15 cellular contexts compared by ENCODE assay signal in the genomic region with DNA sequence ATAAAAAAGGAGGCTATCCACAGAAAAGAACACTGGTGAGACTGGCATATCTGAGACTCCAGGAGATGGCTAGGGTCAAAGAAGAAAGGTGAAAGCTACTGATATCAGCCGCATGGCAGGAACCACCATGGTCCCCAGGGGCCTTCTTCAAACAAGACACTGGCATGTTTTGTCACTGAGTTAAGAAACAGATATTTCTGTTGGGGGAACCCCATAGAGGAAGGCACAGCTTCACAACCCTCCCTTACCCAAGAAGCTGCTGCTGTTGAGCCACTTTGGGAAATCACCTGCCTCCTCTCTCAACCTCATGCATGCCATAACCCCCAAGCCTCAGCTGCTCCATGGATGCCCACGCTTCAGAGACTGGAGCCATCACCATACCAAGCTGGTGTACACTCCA. TPM values are rescaled to one million over a fixed set of nuclear protein-coding genes. Genes with fewer than 3 reads are reported as not detected.
DNase-seq lines count a peak whose midpoint lies in the region; ATAC-seq, FAIRE-seq and TF ChIP-seq lines count a peak whose summit lies in the region.
"Had no signal": no experiment of that assay in that cellular context is flagged by ENCODE, and none has a peak within 500 bp of the region (broad histone marks: within the 10 kb centered on the region; RNA-seq: fewer than 3 reads in every experiment).

No MANE protein-coding gene starts in this region.

- POLR2A ChIA-PET in activated CD8-positive, alpha-beta T cell treated with anti-CD3 and anti-CD28 coated beads for 36 hours (lab: Charles Lee): no interaction called here
- POLR2A ChIA-PET in activated CD8-positive, alpha-beta T cell treated with anti-CD3 and anti-CD28 coated beads, Interleukin-2, amount 10 ng/mL, durations not matched to agents 7 days and 5 days (lab: Charles Lee): no interaction called here

- FAIRE-seq in HTR-8/SVneo (lab: Jason Lieb, UNC): no peak
- FAIRE-seq: A204.1, kidney had no signal

- H3K4me1 Mint-ChIP-seq in activated CD8-positive, alpha-beta T cell treated with anti-CD3 and anti-CD28 coated beads for 36 hours (ENCODE audit: low read depth): peaks cover 12% of the 10 kb centered on the region
- H3K4me1 Mint-ChIP-seq in activated CD8-positive, alpha-beta T cell treated with anti-CD3 and anti-CD28 coated beads, Interleukin-2, amount 10 ng/mL, durations not matched to agents 7 days and 5 days (ENCODE audit: low read depth): peaks cover 5% of the 10 kb centered on the region
- H3K4me1 Mint-ChIP-seq in stimulated activated naive CD8-positive, alpha-beta T cell treated with anti-CD3 and anti-CD28 coated beads, Interleukin-15, amount 100 ng/mL, for 72 hours: peaks cover 25% of the 10 kb centered on the region

- peak; percentile 3 for DNase-seq in activated CD8-positive, alpha-beta T cell treated with anti-CD3 and anti-CD28 coated beads for 36 hours
- no peak for DNase-seq in activated CD8-positive, alpha-beta T cell treated with anti-CD3 and anti-CD28 coated beads, Interleukin-2, amount 10 ng/mL, durations not matched to agents 7 days and 5 days
- peak in 1 of 2 donors; percentile 12 for DNase-seq in stimulated activated naive CD8-positive, alpha-beta T cell treated with anti-CD3 and anti-CD28 coated beads, Interleukin-15, amount 100 ng/mL, for 72 hours
- DNase-seq in Right ventricle myocardium superior (no peak), iPS-NIHi7 (ENCODE audit: extremely low spot score) (no peak), HTR-8/SVneo (ENCODE audit: insufficient read length, low spot score) (no peak)
- DNase-seq: kidney; NCI-H1694; stimulated activated CD4-positive, alpha-beta T cell treated with anti-CD3 and anti-CD28 coated beads, Interleukin-4, amount 100 ng/mL, for 1 hour; thyroid gland had no signal

- peaks cover 3% of the 10 kb centered on the region for H3K27me3 Mint-ChIP-seq in activated CD8-positive, alpha-beta T cell treated with anti-CD3 and anti-CD28 coated beads for 36 hours
- H3K27me3 Mint-ChIP-seq in activated CD8-positive, alpha-beta T cell treated with anti-CD3 and anti-CD28 coated beads, Interleukin-2, amount 10 ng/mL, durations not matched to agents 7 days and 5 days (ENCODE audit: low read depth): no peaks in the 10 kb centered on the region
- no peaks in the 10 kb centered on the region for H3K27me3 Mint-ChIP-seq in stimulated activated naive CD8-positive, alpha-beta T cell treated with anti-CD3 and anti-CD28 coated beads, Interleukin-15, amount 100 ng/mL, for 72 hours

- peak; percentile 51 for ATAC-seq in activated CD8-positive, alpha-beta T cell treated with anti-CD3 and anti-CD28 coated beads for 36 hours
- ATAC-seq in activated CD8-positive, alpha-beta T cell treated with anti-CD3 and anti-CD28 coated beads, Interleukin-2, amount 10 ng/mL, durations not matched to agents 7 days and 5 days: no peak
- ATAC-seq in HG02588 (IDR thresholded peaks at IDR 0.05; ENCODE audit: unreplicated experiment): peak; percentile 99
- ATAC-seq in HG03457 (IDR thresholded peaks at IDR 0.05; ENCODE audit: unreplicated experiment): peak; percentile 95
- ATAC-seq in stimulated activated naive CD8-positive, alpha-beta T cell treated with anti-CD3 and anti-CD28 coated beads, Interleukin-15, amount 100 ng/mL, for 72 hours: peak; percentile 78
- ATAC-seq in Right ventricle myocardium superior (ENCODE audit: poor library complexity): no peak
- ATAC-seq: esophagus mucosa had no signal

- TF ChIP-seq CTCF in activated CD8-positive, alpha-beta T cell treated with anti-CD3 and anti-CD28 coated beads for 36 hours (IDR thresholded peaks at IDR 0.05): no peak

- CTCF ChIA-PET in activated CD8-positive, alpha-beta T cell treated with anti-CD3 and anti-CD28 coated beads for 36 hours (lab: Charles Lee): interaction anchor here (0.8 kb wide), 1 partner anchor 107 kb away, joined by 3 read pairs; no protein-coding TSS in a partner anchor
- CTCF ChIA-PET in activated CD8-positive, alpha-beta T cell treated with anti-CD3 and anti-CD28 coated beads, Interleukin-2, amount 10 ng/mL, durations not matched to agents 7 days and 5 days (lab: Charles Lee): no interaction called here

- intact Hi-C loops in activated CD8-positive, alpha-beta T cell treated with anti-CD3 and anti-CD28 coated beads for 36 hours (cut with micrococcal nuclease): no loop called here
- intact Hi-C loops in Right ventricle myocardium superior (cut with DNase I): no loop called here

- no peaks in the 10 kb centered on the region for H3K9me3 Mint-ChIP-seq in activated CD8-positive, alpha-beta T cell treated with anti-CD3 and anti-CD28 coated beads for 36 hours
- no peaks in the 10 kb centered on the region for H3K9me3 Mint-ChIP-seq in activated CD8-positive, alpha-beta T cell treated with anti-CD3 and anti-CD28 coated beads, Interleukin-2, amount 10 ng/mL, durations not matched to agents 7 days and 5 days (ENCODE audit: insufficient read depth)
- H3K9me3 Mint-ChIP-seq in stimulated activated naive CD8-positive, alpha-beta T cell treated with anti-CD3 and anti-CD28 coated beads, Interleukin-15, amount 100 ng/mL, for 72 hours: no peaks in the 10 kb centered on the region

- no peaks in the 10 kb centered on the region for H3K36me3 Mint-ChIP-seq in activated CD8-positive, alpha-beta T cell treated with anti-CD3 and anti-CD28 coated beads for 36 hours (ENCODE audit: low read depth)
- no peaks in the 10 kb centered on the region for H3K36me3 Mint-ChIP-seq in activated CD8-positive, alpha-beta T cell treated with anti-CD3 and anti-CD28 coated beads, Interleukin-2, amount 10 ng/mL, durations not matched to agents 7 days and 5 days (ENCODE audit: low read depth)

- H3K27ac Mint-ChIP-seq in activated CD8-positive, alpha-beta T cell treated with anti-CD3 and anti-CD28 coated beads for 36 hours: no peak overlapping the region
- H3K27ac Mint-ChIP-seq in activated CD8-positive, alpha-beta T cell treated with anti-CD3 and anti-CD28 coated beads, Interleukin-2, amount 10 ng/mL, durations not matched to agents 7 days and 5 days: no peak overlapping the region
- peak overlapping the region in 1 of 2 donors; percentile 86 for H3K27ac Mint-ChIP-seq in stimulated activated naive CD8-positive, alpha-beta T cell treated with anti-CD3 and anti-CD28 coated beads, Interleukin-15, amount 100 ng/mL, for 72 hours

- no peak overlapping the region for H3K4me3 Mint-ChIP-seq in activated CD8-positive, alpha-beta T cell treated with anti-CD3 and anti-CD28 coated beads for 36 hours
- H3K4me3 Mint-ChIP-seq in activated CD8-positive, alpha-beta T cell treated with anti-CD3 and anti-CD28 coated beads, Interleukin-2, amount 10 ng/mL, durations not matched to agents 7 days and 5 days: no peak overlapping the region
- no peak overlapping the region for H3K4me3 Mint-ChIP-seq in stimulated activated naive CD8-positive, alpha-beta T cell treated with anti-CD3 and anti-CD28 coated beads, Interleukin-15, amount 100 ng/mL, for 72 hours

RNA-seq across cellular contexts. Expression of gene BTNL3, which starts 13.3 kb away (rescaled TPM):
- total RNA-seq in activated CD8-positive, alpha-beta T cell treated with anti-CD3 and anti-CD28 coated beads for 36 hours: not detected
- not detected for total RNA-seq in activated CD8-positive, alpha-beta T cell treated with anti-CD3 and anti-CD28 coated beads, Interleukin-2, amount 10 ng/mL, durations not matched to agents 7 days and 5 days
- total RNA-seq in Right ventricle myocardium superior: not detected
- total RNA-seq: esophagus mucosa, G401, kidney had no signal

Comparison
In these comparisons a context has a peak if more than half of its experiments do, and no peak if none do; other contexts are left out.
1. ATAC-seq: peak in activated CD8-positive, alpha-beta T cell treated with anti-CD3 and anti-CD28 coated beads for 36 hours (single experiment), HG02588 (single experiment), HG03457 (single experiment) and stimulated activated naive CD8-positive, alpha-beta T cell treated with anti-CD3 and anti-CD28 coated beads, Interleukin-15, amount 100 ng/mL, for 72 hours (single experiment); none in activated CD8-positive, alpha-beta T cell treated with anti-CD3 and anti-CD28 coated beads, Interleukin-2, amount 10 ng/mL, durations not matched to agents 7 days and 5 days (single experiment) and Right ventricle myocardium superior (single experiment).